12 cellular contexts compared by ENCODE assay signal in the genomic region with DNA sequence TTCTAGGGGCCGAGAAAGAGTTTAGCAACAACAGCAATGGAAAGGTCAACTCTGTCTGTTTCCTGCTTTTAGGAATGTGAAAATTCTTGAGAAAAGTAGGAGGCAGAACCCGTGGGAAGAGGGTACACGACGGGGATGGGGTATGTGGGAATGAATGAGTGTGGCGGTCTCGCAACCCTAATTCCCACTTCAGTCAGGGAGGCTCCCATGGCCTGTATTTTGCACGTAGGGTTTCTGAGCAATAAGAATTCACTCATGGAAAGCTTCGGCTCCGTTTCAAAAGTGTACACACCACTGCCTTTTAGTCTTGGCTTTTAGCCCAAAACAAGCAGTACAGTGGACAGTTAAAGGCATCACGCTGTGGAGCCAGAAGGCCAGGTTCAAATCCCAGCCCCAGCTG.
"Had no signal": no experiment of that assay in that cellular context is flagged by ENCODE, and none has a peak within 500 bp of the region (broad histone marks: within the 10 kb centered on the region; RNA-seq: fewer than 3 reads in every experiment).

No MANE protein-coding gene starts in this region.

- H3K4me3 ChIP-seq: thoracic aorta, vagina had no signal

- H3K36me3 ChIP-seq: thoracic aorta, vagina had no signal

- H3K27ac Mint-ChIP-seq: activated naive CD4-positive, alpha-beta T cell treated with anti-CD3 and anti-CD28 coated beads for 36 hours; dendritic cell treated with granulocyte-macrophage colony-stimulating factor and Interleukin-4, amounts not matched to agents 40 ng/mL and 50 ng/mL, for 4 days; mesothelial cell of epicardium; T-helper 17 cell; WTC11 had no signal

- H3K4me3 Mint-ChIP-seq: activated naive CD4-positive, alpha-beta T cell treated with anti-CD3 and anti-CD28 coated beads for 36 hours; dendritic cell treated with granulocyte-macrophage colony-stimulating factor and Interleukin-4, amounts not matched to agents 40 ng/mL and 50 ng/mL, for 4 days; mesothelial cell of epicardium; T-helper 17 cell; WTC11 had no signal

- H3K27me3 Mint-ChIP-seq: dendritic cell treated with granulocyte-macrophage colony-stimulating factor and Interleukin-4, amounts not matched to agents 40 ng/mL and 50 ng/mL, for 4 days had no signal

- H3K27ac ChIP-seq: vagina had no signal

- H3K36me3 Mint-ChIP-seq: mesothelial cell of epicardium had no signal

- H3K4me1 ChIP-seq: vagina had no signal

- H3K9me3 ChIP-seq: thoracic aorta, vagina had no signal

- H3K27me3 ChIP-seq: vagina had no signal

- H3K4me1 Mint-ChIP-seq: T-helper 17 cell had no signal

- DNase-seq: activated CD4-positive, alpha-beta T cell treated with anti-CD3 and anti-CD28 coated beads for 48 hours; activated naive CD4-positive, alpha-beta T cell treated with anti-CD3 and anti-CD28 coated beads for 36 hours; central memory CD4-positive, alpha-beta T cell; stimulated activated CD4-positive, alpha-beta T cell treated with anti-CD3 and anti-CD28 coated beads, Interleukin-4, amount 100 ng/mL, for 1 hour; stimulated activated CD8-positive, alpha-beta memory T cell treated with anti-CD3 and anti-CD28 coated beads, Interleukin-4, amount 100 ng/mL, for 48 hours; stimulated activated naive CD8-positive, alpha-beta T cell treated with anti-CD3 and anti-CD28 coated beads, Interleukin-15, Interleukin-2, amounts not matched to agents 100 U/mL and 50 U/mL, for 24 hours; T-helper 17 cell had no signal
